22 cellular contexts compared by ENCODE assay signal in genomic region chr20:37961016-37961415, GRCh38. TPM values are rescaled to one million over a fixed set of nuclear protein-coding genes. Genes with fewer than 3 reads are reported as not detected.
"Had no signal": no experiment of that assay in that cellular context is flagged by ENCODE, and none has a peak within 500 bp of the region (broad histone marks: within the 10 kb centered on the region; RNA-seq: fewer than 3 reads in every experiment).

No MANE protein-coding gene starts in this region.

- H3K4me1 ChIP-seq: left ventricle myocardium inferior, pancreas, prostate gland, sigmoid colon, spleen, tibial nerve, upper lobe of left lung, vagina had no signal

- H3K4me3 ChIP-seq: left ventricle myocardium inferior, lung, pancreas, prostate gland, sigmoid colon, spleen, tibial nerve, upper lobe of left lung, vagina had no signal

- ATAC-seq: naive thymus-derived CD8-positive, alpha-beta T cell; pancreas; right cardiac atrium; stimulated activated memory B cell treated with anti-CD40 and anti-IgM and Interleukin-4, amounts not matched to agents 10 μg/mL and 1 μg/mL and 100 μg/mL, for 72 hours; stimulated activated naive CD8-positive, alpha-beta T cell treated with anti-CD3 and anti-CD28 coated beads, Interleukin-15, amount 100 ng/mL, for 72 hours had no signal

- H3K27ac ChIP-seq: left ventricle myocardium inferior, pancreas, prostate gland, sigmoid colon, spleen, tibial nerve, upper lobe of left lung, vagina had no signal

- H3K9me3 ChIP-seq: pancreas, prostate gland, upper lobe of left lung, vagina had no signal

- DNase-seq: hypothalamus; immature natural killer cell; left ventricle myocardium inferior; nucleus accumbens; pancreas; retina; right cardiac atrium; sigmoid colon; small intestine; spleen; stimulated activated CD4-positive, alpha-beta T cell treated with anti-CD3 and anti-CD28 coated beads, Interleukin-4, amount 100 ng/mL, for 4 hours; stimulated activated CD8-positive, alpha-beta memory T cell treated with anti-CD3 and anti-CD28 coated beads, Interleukin-4, amount 100 ng/mL, for 48 hours; stimulated activated naive CD4-positive, alpha-beta T cell treated with Interleukin-2 at 50 U/mL for 16 hours; stimulated activated naive CD8-positive, alpha-beta T cell treated with anti-CD3 and anti-CD28 coated beads, Interleukin-15, amount 100 ng/mL, for 72 hours; substantia nigra; upper lobe of left lung had no signal

- H3K36me3 ChIP-seq: left ventricle myocardium inferior, pancreas, prostate gland, sigmoid colon, spleen, tibial nerve, upper lobe of left lung, vagina had no signal

- H3K27me3 ChIP-seq: pancreas, sigmoid colon, spleen, upper lobe of left lung, vagina had no signal

RNA-seq across cellular contexts. Expression of gene VSTM2L, which starts 58.1 kb away (rescaled TPM):
- total RNA-seq: naive thymus-derived CD8-positive, alpha-beta T cell; vagina had no signal
- polyA plus RNA-seq: immature natural killer cell; naive thymus-derived CD8-positive, alpha-beta T cell had no signal
